1 cellular context compared by ENCODE assay signal in genomic region chr2:15260813-15261212, GRCh38.
TF ChIP-seq lines count a peak whose summit lies in the region.

No MANE protein-coding gene starts in this region.

TF ChIP-seq in HEK293, 187 proteins besides CTCF, POLR2A, EP300 and RAD21 (continued from another document):
- TF ChIP-seq SP7 (tag by site-specific recombination; IDR thresholded peaks at IDR 0.05) (peak; percentile 83), SCRT2 (tag by site-specific recombination; IDR thresholded peaks at IDR 0.05) (peak; percentile 39; the same call in 1 of the 2 replicates), MYNN (tag by site-specific recombination; IDR thresholded peaks at IDR 0.05; ENCODE audit: borderline replicate concordance) (no peak), ZNF501 (tag by site-specific recombination; IDR thresholded peaks at IDR 0.05) (no peak), WT1 (tag by site-specific recombination; IDR thresholded peaks at IDR 0.05) (0 out of 2 replicates have a peak, but pooled peaks have one; percentile 34), OSR2 (tag by site-specific recombination; IDR thresholded peaks at IDR 0.05) (peak; percentile 75), ZIC2 (tag by site-specific recombination; IDR thresholded peaks at IDR 0.05) (peak; percentile 27), GLIS1 (tag by site-specific recombination; IDR thresholded peaks at IDR 0.05) (peak; percentile 94), ZBTB49 (tag by site-specific recombination; IDR thresholded peaks at IDR 0.05; ENCODE audit: low read depth) (no peak), FEZF1 (tag by site-specific recombination; IDR thresholded peaks at IDR 0.05) (peak; percentile 82), PRDM6 (tag by site-specific recombination; IDR thresholded peaks at IDR 0.05) (peak; percentile 79), ZNF843 (tag by site-specific recombination; IDR thresholded peaks at IDR 0.05) (0 out of 2 replicates have a peak, but pooled peaks have one; percentile 37)
